Comparison of ENCODE assay signal across 29 cellular contexts in genomic region chrX:74372272-74372671, GRCh38. TPM values are rescaled to one million over a fixed set of nuclear protein-coding genes. Genes with fewer than 3 reads are reported as not detected.
"Had no signal": no experiment of that assay in that cellular context is flagged by ENCODE, and none has a peak within 500 bp of the region (broad histone marks: within the 10 kb centered on the region; RNA-seq: fewer than 3 reads in every experiment).

No MANE protein-coding gene starts in this region.

- H3K27me3 Mint-ChIP-seq: activated CD4-positive, alpha-beta memory T cell treated with anti-CD3 and anti-CD28 coated beads for 36 hours; activated CD4-positive, alpha-beta T cell treated with anti-CD3 and anti-CD28 coated beads, Interleukin-2, amount 10 ng/mL, durations not matched to agents 7 days and 5 days; activated naive CD4-positive, alpha-beta T cell treated with anti-CD3 and anti-CD28 coated beads, Interleukin-2, amount 10 ng/mL, durations not matched to agents 7 days and 5 days; central memory CD8-positive, alpha-beta T cell had no signal

- H3K9ac ChIP-seq: SK-N-SH had no signal

- H3K4me3 Mint-ChIP-seq: activated CD4-positive, alpha-beta memory T cell treated with anti-CD3 and anti-CD28 coated beads for 36 hours; activated CD4-positive, alpha-beta T cell treated with anti-CD3 and anti-CD28 coated beads, Interleukin-2, amount 10 ng/mL, durations not matched to agents 7 days and 5 days; activated naive CD4-positive, alpha-beta T cell treated with anti-CD3 and anti-CD28 coated beads, Interleukin-2, amount 10 ng/mL, durations not matched to agents 7 days and 5 days; activated naive CD8-positive, alpha-beta T cell treated with anti-CD3 and anti-CD28 coated beads, Interleukin-2, amount 10 ng/mL, durations not matched to agents 7 days and 5 days; central memory CD8-positive, alpha-beta T cell had no signal

- H3K4me2 ChIP-seq: SK-N-SH had no signal

- H3K27me3 ChIP-seq: adrenal gland, Peyer's patch, SJCRH30 had no signal

- DNase-seq: activated CD4-positive, alpha-beta memory T cell treated with anti-CD3 and anti-CD28 coated beads for 36 hours; activated CD4-positive, alpha-beta T cell treated with anti-CD3 and anti-CD28 coated beads, Interleukin-2, amount 10 ng/mL, durations not matched to agents 7 days and 5 days; activated CD4-positive, CD25-positive, alpha-beta regulatory T cell; activated CD8-positive, alpha-beta memory T cell treated with anti-CD3 and anti-CD28 coated beads for 24 hours; activated gamma-delta T cell treated with Interleukin-2 at 50 U/mL for 16 hours; activated naive CD4-positive, alpha-beta T cell treated with anti-CD3 and anti-CD28 coated beads, Interleukin-2, amount 10 ng/mL, durations not matched to agents 7 days and 5 days; activated naive CD8-positive, alpha-beta T cell treated with anti-CD3 and anti-CD28 coated beads, Interleukin-2, amount 10 ng/mL, durations not matched to agents 7 days and 5 days; activated T-cell treated with anti-CD3 and anti-CD28 coated beads, Interleukin-2, amount 50 U/mL, for 48 hours; anterior cingulate cortex; Karpas-422; NCI-H1048; NCI-H1417; NCI-H1694; NCI-H2029; NCI-H2107; NCI-H510A treated with DMSO at 0.1 percent for 48 hours; NCI-H69; NK-92 treated with Interleukin-12 subunit alpha and Interleukin-12 subunit beta, amount 100 ng/mL, for 24 hours; Peyer's patch; Right ventricle myocardium superior; SJCRH30; SK-N-SH; T-helper 1 cell had no signal

- H3K27ac ChIP-seq: adrenal gland, Peyer's patch, RWPE1, SJCRH30, VCaP had no signal

- ATAC-seq: K562 had no signal

- H3K9me3 Mint-ChIP-seq: activated CD4-positive, alpha-beta memory T cell treated with anti-CD3 and anti-CD28 coated beads for 36 hours; activated CD4-positive, alpha-beta T cell treated with anti-CD3 and anti-CD28 coated beads, Interleukin-2, amount 10 ng/mL, durations not matched to agents 7 days and 5 days; activated naive CD4-positive, alpha-beta T cell treated with anti-CD3 and anti-CD28 coated beads, Interleukin-2, amount 10 ng/mL, durations not matched to agents 7 days and 5 days; activated naive CD8-positive, alpha-beta T cell treated with anti-CD3 and anti-CD28 coated beads, Interleukin-2, amount 10 ng/mL, durations not matched to agents 7 days and 5 days; activated T-helper 2 cell treated with anti-CD3 and anti-CD28 coated beads, Interferon-gamma antibody, Interleukin-2, Interleukin-4, amounts not matched to agents 10 μg/mL and 5 μg/mL and 100 μg/mL, durations not matched to agents 14 hours and 24 hours and 36 hours; central memory CD8-positive, alpha-beta T cell had no signal

- H3K36me3 ChIP-seq: adrenal gland, Peyer's patch, SJCRH30 had no signal

- H3K4me1 ChIP-seq: adrenal gland, Peyer's patch, SJCRH30 had no signal

- H3K9me3 ChIP-seq: adrenal gland, Peyer's patch, SJCRH30, SK-N-SH had no signal

- H3K27ac Mint-ChIP-seq: activated CD4-positive, alpha-beta memory T cell treated with anti-CD3 and anti-CD28 coated beads for 36 hours; activated CD4-positive, alpha-beta T cell treated with anti-CD3 and anti-CD28 coated beads, Interleukin-2, amount 10 ng/mL, durations not matched to agents 7 days and 5 days; activated naive CD4-positive, alpha-beta T cell treated with anti-CD3 and anti-CD28 coated beads, Interleukin-2, amount 10 ng/mL, durations not matched to agents 7 days and 5 days; activated naive CD8-positive, alpha-beta T cell treated with anti-CD3 and anti-CD28 coated beads, Interleukin-2, amount 10 ng/mL, durations not matched to agents 7 days and 5 days; activated T-helper 2 cell treated with anti-CD3 and anti-CD28 coated beads, Interferon-gamma antibody, Interleukin-2, Interleukin-4, amounts not matched to agents 10 μg/mL and 5 μg/mL and 100 μg/mL, durations not matched to agents 14 hours and 24 hours and 36 hours had no signal

- H3K4me1 Mint-ChIP-seq: activated CD4-positive, alpha-beta T cell treated with anti-CD3 and anti-CD28 coated beads, Interleukin-2, amount 10 ng/mL, durations not matched to agents 7 days and 5 days; activated naive CD4-positive, alpha-beta T cell treated with anti-CD3 and anti-CD28 coated beads, Interleukin-2, amount 10 ng/mL, durations not matched to agents 7 days and 5 days; activated naive CD8-positive, alpha-beta T cell treated with anti-CD3 and anti-CD28 coated beads, Interleukin-2, amount 10 ng/mL, durations not matched to agents 7 days and 5 days; central memory CD8-positive, alpha-beta T cell had no signal

- H3K36me3 Mint-ChIP-seq: activated CD4-positive, alpha-beta memory T cell treated with anti-CD3 and anti-CD28 coated beads for 36 hours; activated naive CD4-positive, alpha-beta T cell treated with anti-CD3 and anti-CD28 coated beads, Interleukin-2, amount 10 ng/mL, durations not matched to agents 7 days and 5 days; activated naive CD8-positive, alpha-beta T cell treated with anti-CD3 and anti-CD28 coated beads, Interleukin-2, amount 10 ng/mL, durations not matched to agents 7 days and 5 days had no signal

- FAIRE-seq: K562 had no signal

- H3K4me3 ChIP-seq: adrenal gland, K562, Peyer's patch, SJCRH30 had no signal

RNA-seq across cellular contexts. Expression of gene SLC16A2, which starts 49.0 kb away (rescaled TPM):
- polyA plus RNA-seq: K562 had no signal
